11 cellular contexts compared by ENCODE assay signal in genomic region chr12:108313609-108314331, GRCh38. TPM values are rescaled to one million over a fixed set of nuclear protein-coding genes. Genes with fewer than 3 reads are reported as not detected.
DNase-seq lines count a peak whose midpoint lies in the region; ATAC-seq, FAIRE-seq and TF ChIP-seq lines count a peak whose summit lies in the region.
"Had no signal": no experiment of that assay in that cellular context is flagged by ENCODE, and none has a peak within 500 bp of the region (broad histone marks: within the 10 kb centered on the region; RNA-seq: fewer than 3 reads in every experiment).

No MANE protein-coding gene starts in this region.

- no peak overlapping the region for H3K4me3 Mint-ChIP-seq in activated naive CD4-positive, alpha-beta T cell treated with anti-CD3 and anti-CD28 coated beads for 36 hours

- no peaks in the 10 kb centered on the region for H3K27me3 Mint-ChIP-seq in activated naive CD4-positive, alpha-beta T cell treated with anti-CD3 and anti-CD28 coated beads for 36 hours (ENCODE audit: low read depth)

- intact Hi-C loops in activated naive CD4-positive, alpha-beta T cell treated with anti-CD3 and anti-CD28 coated beads for 36 hours (cut with micrococcal nuclease) = no loop called here
- intact Hi-C loops in GM12878 (cut with micrococcal nuclease; ENCODE audit: unreplicated experiment) = no loop called here
- intact Hi-C loops in testis (cut with DNase I; ENCODE audit: low total_unique reads) = no loop called here

- DNase-seq in activated naive CD4-positive, alpha-beta T cell treated with anti-CD3 and anti-CD28 coated beads for 36 hours = peak; percentile 16
- DNase-seq in activated naive CD4-positive, alpha-beta T cell (lab: John Stamatoyannopoulos, UW) = no peak
- DNase-seq in GM12878 (ENCODE audit: low read depth, low spot score) (no peak), lung (ENCODE audit: low spot score) (no peak), upper lobe of left lung (peak in 1 of 2 donors; percentile 59), testis (no peak), HT-29 (ENCODE audit: low spot score) (no peak)
- no peak for DNase-seq in effector CD8-positive, alpha-beta T cell (lab: John Stamatoyannopoulos, UW)

- 18% methylated on average over 7 of the region's 7 CpGs for WGBS in GM12878 (ENCODE audit: insufficient coverage, insufficient replicate concordance, low lambda C conversion rate, missing lambda C conversion rate)
- 12 to 23% methylated on average over 7 of the region's 7 CpGs for WGBS in lung, 2 donors
- WGBS in upper lobe of left lung, 2 donors = 26 to 28% methylated on average over 7 of the region's 7 CpGs
- 50 to 51% methylated on average over 7 of the region's 7 CpGs for WGBS in testis, 2 donors

- peaks cover 80% of the 10 kb centered on the region for H3K4me1 ChIP-seq in GM12878 (ENCODE audit: control insufficient read depth, insufficient read depth, low read length)
- peaks cover 5 to 20% of the 10 kb centered on the region in 2 donors for H3K4me1 ChIP-seq in lung (ENCODE audit: control insufficient read depth in 2 of 2, insufficient read depth in 2 of 2, low read length in 2 of 2)
- H3K4me1 ChIP-seq in upper lobe of left lung = peaks cover 38 to 60% (median 52%) of the 10 kb centered on the region in 4 donors
- H3K4me1 ChIP-seq in testis = peaks cover 13% of the 10 kb centered on the region

- peaks cover 9% of the 10 kb centered on the region for H3K4me1 Mint-ChIP-seq in activated naive CD4-positive, alpha-beta T cell treated with anti-CD3 and anti-CD28 coated beads for 36 hours (ENCODE audit: low read depth)

- H3K36me3 ChIP-seq in GM12878 (ENCODE audit: control insufficient read depth in 2 of 2, insufficient read depth in 2 of 2, low read length in 1 of 2) = peaks cover 0 to 2% of the 10 kb centered on the region in 2 experiments; a peak in 1 of 4 replicates
- H3K36me3 ChIP-seq in lung (ENCODE audit: control insufficient read depth in 2 of 2, insufficient read depth in 2 of 2, low read length in 2 of 2) = peaks cover 0 to 1% of the 10 kb centered on the region in 2 donors
- H3K36me3 ChIP-seq in upper lobe of left lung = no peaks in the 10 kb centered on the region
- H3K36me3 ChIP-seq in testis (ENCODE audit: low read depth, missing control alignments) = no peaks in the 10 kb centered on the region

- no peak overlapping the region for H3K27ac Mint-ChIP-seq in activated naive CD4-positive, alpha-beta T cell treated with anti-CD3 and anti-CD28 coated beads for 36 hours

- H3K27me3 ChIP-seq in GM12878 (replicated peaks in 1 of 2; ENCODE audit: control insufficient read depth in 2 of 2, insufficient read depth in 2 of 2, low read length in 1 of 2) (no peaks in the 10 kb centered on the region), lung (ENCODE audit: control insufficient read depth, insufficient read depth) (no peaks in the 10 kb centered on the region), upper lobe of left lung (no peaks in the 10 kb centered on the region), testis (no peaks in the 10 kb centered on the region)

- no peaks in the 10 kb centered on the region for H4K20me1 ChIP-seq in GM12878 (ENCODE audit: control insufficient read depth, insufficient read depth)

- peak overlapping the region; percentile 31 for H2AFZ ChIP-seq in GM12878 (ENCODE audit: control insufficient read depth, low read depth, low read length)

- CTCF ChIA-PET in activated naive CD4-positive, alpha-beta T cell treated with anti-CD3 and anti-CD28 coated beads for 36 hours (lab: Charles Lee) = interaction anchor here (1.5 kb wide), 1 partner anchor 8 kb away, joined by 3 read pairs; no protein-coding TSS in a partner anchor
- CTCF ChIA-PET in GM12878 (lab: Yijun Ruan, JAX) = interaction anchor here (0.9 to 8.9 kb wide), 4 partner anchors 8 to 145 kb away, joined by 3 to 75 read pairs (median 7); no protein-coding TSS in a partner anchor

- no peak for TF ChIP-seq EP300 in GM12878 (IDR thresholded peaks at IDR 0.05; ENCODE audit: borderline replicate concordance in 1 of 2, control insufficient read depth in 1 of 2, low read depth in 2 of 2, low read length in 2 of 2)
- TF ChIP-seq EP300 in upper lobe of left lung (IDR thresholded peaks at IDR 0.05) = no peak

- H3K27ac ChIP-seq in GM12878 (ENCODE audit: control insufficient read depth, insufficient read depth) (peak overlapping the region; percentile 71), lung (ENCODE audit: low read depth in 1 of 2, low read length in 1 of 2) (peak overlapping the region; percentile 37 to 91), upper lobe of left lung (peak overlapping the region; percentile 76 to 91 (median 84)), testis (peak overlapping the region in 1 of 2 donors; percentile 52)
- H3K27ac ChIP-seq: C4-2B had no signal

- TF ChIP-seq RAD21 in GM12878 (IDR thresholded peaks at IDR 0.05; ENCODE audit: insufficient read depth, low read depth, low read length) = no peak

- no peaks in the 10 kb centered on the region for H3K9me3 Mint-ChIP-seq in activated naive CD4-positive, alpha-beta T cell treated with anti-CD3 and anti-CD28 coated beads for 36 hours

- FAIRE-seq in GM12878 (lab: Jason Lieb, UNC) = no peak
- FAIRE-seq: bronchial epithelial cell had no signal

- RAD21 ChIA-PET in GM12878 (lab: Charles Lee; ENCODE audit: unreplicated experiment) = interaction anchor here (0.6 to 5.1 kb wide), 5 partner anchors 12 to 176 kb away, joined by 3 to 61 read pairs (median 4); no protein-coding TSS in a partner anchor

- TF ChIP-seq POLR2A in GM12878 (IDR thresholded peaks at IDR 0.05; ENCODE audit: low read depth, low read length) (no peak), upper lobe of left lung (IDR thresholded peaks at IDR 0.05) (no peak), testis (IDR thresholded peaks at IDR 0.05) (no peak)

- SMC1A ChIA-PET in GM12878 (lab: Charles Lee; ENCODE audit: uncharacterized antibody, unreplicated experiment) = interaction anchor here (0.8 to 19.0 kb wide), 10 partner anchors 10 to 250 kb away, joined by 3 to 185 read pairs (median 4); partner anchors contain the start of gene CMKLR1

- peak overlapping the region; percentile 75 for H3K4me2 ChIP-seq in GM12878 (ENCODE audit: control insufficient read depth, insufficient read depth)

- in situ Hi-C loops in GM12878 (cut with MboI) = no loop called here

- H3K9ac ChIP-seq in GM12878 (ENCODE audit: control insufficient read depth, insufficient read depth, low read length) = peak overlapping the region; percentile 44; the same call in 1 of the 2 replicates

- peak overlapping the region; percentile 9; the same call in 1 of the 2 replicates for H3K4me3 ChIP-seq in GM12878
- H3K4me3 ChIP-seq in lung = no peak overlapping the region
- H3K4me3 ChIP-seq in upper lobe of left lung = no peak overlapping the region
- no peak overlapping the region for H3K4me3 ChIP-seq in testis

- BruUV-seq in GM12878 (replicated peaks; lab: Mats Ljungman, UMichigan) = no TSS peak

- no peaks in the 10 kb centered on the region for H3K9me3 ChIP-seq in GM12878 (replicated peaks; ENCODE audit: control insufficient read depth, insufficient read depth, low read length)
- H3K9me3 ChIP-seq in lung (ENCODE audit: control insufficient read depth in 2 of 2, insufficient read depth in 1 of 2, low read length in 1 of 2) = no peaks in the 10 kb centered on the region
- no peaks in the 10 kb centered on the region for H3K9me3 ChIP-seq in upper lobe of left lung
- no peaks in the 10 kb centered on the region for H3K9me3 ChIP-seq in testis

- ATAC-seq in GM12878 (peak; percentile 56), lung (ENCODE audit: insufficient read depth, low FRiP score) (peak; percentile 66), upper lobe of left lung (ENCODE audit: low FRiP score in 2 of 2) (peak; percentile 67 to 76)
- ATAC-seq: HCT116 had no signal

- POLR2A ChIA-PET in GM12878 (lab: Charles Lee) = interaction anchor here (0.7 to 3.4 kb wide), 3 partner anchors 17 to 239 kb away, joined by 3 to 32 read pairs (median 4); no protein-coding TSS in a partner anchor

- H3K79me2 ChIP-seq in GM12878 (ENCODE audit: control insufficient read depth, insufficient read depth, low read length) = peaks cover 40% of the 10 kb centered on the region

- H3K36me3 Mint-ChIP-seq in activated naive CD4-positive, alpha-beta T cell treated with anti-CD3 and anti-CD28 coated beads for 36 hours (ENCODE audit: low read depth) = no peaks in the 10 kb centered on the region

- TF ChIP-seq CTCF in GM12878 (IDR thresholded peaks at IDR 0.05 in 2 of 3, conservative IDR thresholded peaks at IDR 0.05 in 1 of 3; ENCODE audit: control insufficient read depth in 2 of 3, extremely low read depth in 1 of 3, insufficient read depth in 1 of 3, low read depth in 3 of 3, low read length in 3 of 3) = no peak
- no peak for TF ChIP-seq CTCF in lung (IDR thresholded peaks at IDR 0.05; ENCODE audit: control extremely low read depth, extremely low read depth)
- no peak for TF ChIP-seq CTCF in upper lobe of left lung (IDR thresholded peaks at IDR 0.05)
- TF ChIP-seq CTCF in testis (IDR thresholded peaks at IDR 0.05) = no peak

RNA-seq across cellular contexts. Expression of gene CMKLR1, which starts 25.3 kb away (rescaled TPM):
- not detected for total RNA-seq in activated naive CD4-positive, alpha-beta T cell treated with anti-CD3 and anti-CD28 coated beads for 36 hours
- 23.1 and 24.6 TPM in 2 replicates for total RNA-seq in GM12878 (2013; cell fraction: nucleolus; rRNA removed)
- 27.8 and 30.1 TPM in 2 replicates for total RNA-seq in GM12878 (2014; rRNA removed)
- 26.2 and 28.0 TPM in 2 replicates for total RNA-seq in GM12878 (2014; rRNA removed; fragmentation: Illumina TruSeq; extraction: Trizol)
- 52.3 and 53.2 TPM in 2 replicates for total RNA-seq in GM12878 (2021)
- 23.8 TPM for polyA plus RNA-seq in GM12878 (2011; ENCODE audit: low read depth)
- polyA plus RNA-seq in GM12878 (2011; rRNA removed) = 31.8 and 41.5 TPM in 2 replicates
- polyA plus RNA-seq in GM12878 (2011; cell fraction: cytosol; rRNA removed) = 28.7 and 39.8 TPM in 2 replicates
- polyA plus RNA-seq in GM12878 (2011; cell fraction: nucleus; rRNA removed) = 21.0 and 27.4 TPM in 2 replicates
- 12.8 and 13.5 TPM in 2 replicates for polyA plus RNA-seq in GM12878 (2012)
- 43.6 and 61.3 TPM in 2 replicates for polyA plus RNA-seq in GM12878 (2014; fragmentation: Illumina TruSeq; extraction: Trizol)
- 10 to 100 TPM; 13.8 to 17.4 TPM for polyA plus RNA-seq in GM12878 (2014; fragmentation: Nextera tagmentation; extraction: Ambion mirVana)
- 19.3 and 21.3 TPM in 2 replicates for polyA plus RNA-seq in GM12878 (2014; rRNA removed)
- 10 to 100 TPM; 25.1 to 26.2 TPM for polyA plus RNA-seq in GM12878 (2016; fragmentation: Nextera tagmentation; extraction: Ambion mirVana)
- polyA minus RNA-seq in GM12878 (2011; rRNA and poly(A)+ RNA removed) = 89.3 and 134 TPM in 2 replicates
- 9.1 and 9.9 TPM in 2 replicates for polyA minus RNA-seq in GM12878 (2011; cell fraction: cytosol; rRNA and poly(A)+ RNA removed)
- 7.6 and 11.5 TPM in 2 replicates for polyA minus RNA-seq in GM12878 (2011; cell fraction: nucleus; rRNA and poly(A)+ RNA removed)
- total RNA-seq in lung = 10 to 100 TPM; 15.4 to 20.5 TPM
- polyA plus RNA-seq in lung = 10 to 100 TPM in 1 of 2 donors, 1 to 10 TPM in 1; 4.4 to 19.6 TPM
- 10 to 100 TPM in 4 of 6 donors, 1 to 10 TPM in 2; 7.8 to 40.9 (median 19.9) TPM for total RNA-seq in upper lobe of left lung
- total RNA-seq in testis = 1 to 10 TPM; 2.4 to 4.8 TPM
- 9.5 TPM for polyA plus RNA-seq in testis (ENCODE audit: insufficient read depth, low read depth, low replicate concordance)
- total RNA-seq in HT-29 (2014; rRNA removed; shearing (Covaris generic)) = not detected in 2 replicates
- total RNA-seq: bronchial epithelial cell had no signal
